In the genomic region with DNA sequence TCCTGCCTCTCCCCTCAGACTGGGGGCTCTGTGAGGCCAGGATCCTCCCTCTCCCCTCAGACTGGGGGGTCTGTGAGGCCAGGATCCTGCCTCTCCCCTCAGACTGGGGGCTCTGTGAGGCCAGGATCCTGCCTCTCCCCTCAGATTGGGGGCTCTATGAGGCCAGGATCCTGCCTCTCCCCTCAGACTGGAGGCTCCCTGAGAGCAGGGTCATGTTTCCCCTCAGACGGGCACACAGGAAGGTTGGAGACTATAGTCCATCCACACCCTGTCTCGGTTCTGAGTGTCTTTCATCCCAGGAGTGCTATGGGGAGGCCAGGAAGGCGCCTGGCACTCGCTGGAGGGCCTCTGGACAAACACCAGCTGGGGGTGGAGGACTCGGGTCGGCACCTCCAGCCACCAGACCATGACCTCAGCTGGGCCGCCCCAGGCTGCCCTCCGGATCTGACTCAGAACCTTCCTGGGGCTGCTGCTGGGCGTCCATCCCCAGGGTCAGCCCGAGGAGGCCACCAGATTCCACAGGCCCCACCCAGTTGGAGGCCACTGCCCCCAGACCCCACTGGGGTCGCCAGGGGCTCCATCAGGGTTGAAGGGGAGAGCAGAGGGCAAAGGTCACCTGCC, we compare ENCODE assay signal across 19 cellular contexts. TPM values are rescaled to one million over a fixed set of nuclear protein-coding genes. Genes with fewer than 3 reads are reported as not detected.
A peak's percentile ranks its signal among the peaks of the same experiment; 100 is the strongest.
DNase-seq lines count a peak whose midpoint lies in the region; ATAC-seq and TF ChIP-seq lines count a peak whose summit lies in the region.
"Had no signal": no experiment of that assay in that cellular context is flagged by ENCODE, and none has a peak within 500 bp of the region (broad histone marks: within the 10 kb centered on the region; RNA-seq: fewer than 3 reads in every experiment).

No MANE protein-coding gene starts in this region.

- H3K36me3 Mint-ChIP-seq in stimulated activated naive B cell treated with anti-CD40 and anti-IgM and Interleukin-4, amounts not matched to agents 10 μg/mL and 1 μg/mL and 100 μg/mL, for 72 hours: no peaks in the 10 kb centered on the region
- H3K36me3 Mint-ChIP-seq: CD14-positive monocyte; CD8-positive, alpha-beta T cell had no signal

- peaks cover 57 to 58% of the 10 kb centered on the region in 2 donors for H3K27me3 Mint-ChIP-seq in stimulated activated naive B cell treated with anti-CD40 and anti-IgM and Interleukin-4, amounts not matched to agents 10 μg/mL and 1 μg/mL and 100 μg/mL, for 72 hours

- no peak for TF ChIP-seq POLR2A in ovary (IDR thresholded peaks at IDR 0.05)

- H3K4me3 Mint-ChIP-seq in stimulated activated naive B cell treated with anti-CD40 and anti-IgM and Interleukin-4, amounts not matched to agents 10 μg/mL and 1 μg/mL and 100 μg/mL, for 72 hours: no peak overlapping the region
- H3K4me3 Mint-ChIP-seq: CD14-positive monocyte; CD8-positive, alpha-beta T cell had no signal

- no peak for TF ChIP-seq CTCF in foreskin fibroblast (IDR thresholded peaks at IDR 0.05; ENCODE audit: low read depth, low read length)
- TF ChIP-seq CTCF in ovary (IDR thresholded peaks at IDR 0.05): no peak

- H3K4me1 ChIP-seq in ovary (ENCODE audit: insufficient read depth): peaks cover 12% of the 10 kb centered on the region
- H3K4me1 ChIP-seq: A549, BE2C had no signal

- WGBS in ovary, 3 donors: 80 to 83% (median 81%) methylated on average over 10 to 11 of the region's 11 CpGs

- DNase-seq in ELR (ENCODE audit: low read depth) (peak; percentile 59), M059J (ENCODE audit: low read depth) (peak; percentile 81), glomerular visceral epithelial cell (ENCODE audit: extremely low spot score) (peak; percentile 66), foreskin fibroblast (no peak), ovary (no peak), ureter (ENCODE audit: low spot score) (no peak)
- no peak for DNase-seq in stimulated activated naive B cell treated with anti-CD40 and anti-IgM and Interleukin-4, amounts not matched to agents 10 μg/mL and 1 μg/mL and 100 μg/mL, for 72 hours
- DNase-seq: BE2C; CD8-positive, alpha-beta T cell; COR-L47; DMS153; DMS79 treated with DMSO at 0.1 percent for 48 hours; EL; GDM1 had no signal

- H3K4me3 ChIP-seq in foreskin fibroblast (ENCODE audit: low read depth in 1 of 2, low read length in 2 of 2): no peak overlapping the region
- H3K4me3 ChIP-seq in ovary: no peak overlapping the region
- H3K4me3 ChIP-seq: A549 had no signal

- intact Hi-C loops in ovary (cut with DNase I): no loop called here

- no peak overlapping the region for H3K27ac ChIP-seq in ovary
- H3K27ac ChIP-seq: A549, HL-60 had no signal

- no peaks in the 10 kb centered on the region for H3K36me3 ChIP-seq in ovary
- H3K36me3 ChIP-seq: BE2C had no signal

- H3K4me1 Mint-ChIP-seq in stimulated activated naive B cell treated with anti-CD40 and anti-IgM and Interleukin-4, amounts not matched to agents 10 μg/mL and 1 μg/mL and 100 μg/mL, for 72 hours: no peaks in the 10 kb centered on the region
- H3K4me1 Mint-ChIP-seq: CD14-positive monocyte had no signal

- no peaks in the 10 kb centered on the region for H3K9me3 ChIP-seq in ovary
- H3K9me3 ChIP-seq: A549, BE2C had no signal

- ATAC-seq in stimulated activated naive B cell treated with anti-CD40 and anti-IgM and Interleukin-4, amounts not matched to agents 10 μg/mL and 1 μg/mL and 100 μg/mL, for 72 hours (replicated peaks): no peak
- ATAC-seq: CD8-positive, alpha-beta T cell; HCT116 had no signal

- no peaks in the 10 kb centered on the region for H3K27me3 ChIP-seq in ovary
- H3K27me3 ChIP-seq: BE2C had no signal

- H3K27ac Mint-ChIP-seq in stimulated activated naive B cell treated with anti-CD40 and anti-IgM and Interleukin-4, amounts not matched to agents 10 μg/mL and 1 μg/mL and 100 μg/mL, for 72 hours: peak overlapping the region; percentile 22
- H3K27ac Mint-ChIP-seq: CD8-positive, alpha-beta T cell had no signal

- TF ChIP-seq EP300 in ovary (IDR thresholded peaks at IDR 0.05): no peak

- H3K9me3 Mint-ChIP-seq in stimulated activated naive B cell treated with anti-CD40 and anti-IgM and Interleukin-4, amounts not matched to agents 10 μg/mL and 1 μg/mL and 100 μg/mL, for 72 hours: no peaks in the 10 kb centered on the region
- H3K9me3 Mint-ChIP-seq: CD8-positive, alpha-beta T cell had no signal

RNA-seq across cellular contexts. Expression of a gene that starts 21.9 kb away (rescaled TPM):
- total RNA-seq in M059J (2014; rRNA removed; shearing (Covaris generic)): 5.5 and 7.4 TPM in 2 replicates
- total RNA-seq in ovary: under 1 TPM in 1 of 7 donors, not detected in 6; 0.10 TPM
- polyA plus RNA-seq in ovary: not detected
- total RNA-seq in ureter: 1.1 TPM

RNA-seq across cellular contexts. Expression of a gene that starts 48.0 kb away (rescaled TPM):
- 0.15 and 0.96 TPM in 2 replicates for total RNA-seq in M059J (2014; rRNA removed; shearing (Covaris generic))
- 1 to 10 TPM in 1 of 7 donors, under 1 TPM in 5, not detected in 1; 0.11 to 1.3 (median 0.41) TPM for total RNA-seq in ovary
- under 1 TPM; 0.10 to 0.23 TPM for polyA plus RNA-seq in ovary
- total RNA-seq in ureter: 1.1 TPM
- total RNA-seq: CD8-positive, alpha-beta T cell had no signal
- polyA plus RNA-seq: AG04450, CD14-positive monocyte had no signal

Comparison
In these comparisons a context has a peak if more than half of its experiments do, and no peak if none do; other contexts are left out.
1. DNase-seq: peak in ELR (single experiment), M059J (single experiment) and glomerular visceral epithelial cell (single experiment); none in stimulated activated naive B cell treated with anti-CD40 and anti-IgM and Interleukin-4, amounts not matched to agents 10 μg/mL and 1 μg/mL and 100 μg/mL, for 72 hours (single experiment), foreskin fibroblast (0 of 2), ovary (0 of 5) and ureter (single experiment).